Comparison of ENCODE assay signal across 28 cellular contexts in genomic region chr4:6617246-6617645, GRCh38.
"Had no signal": no experiment of that assay in that cellular context is flagged by ENCODE, and none has a peak within 500 bp of the region (broad histone marks: within the 10 kb centered on the region; RNA-seq: fewer than 3 reads in every experiment).

No MANE protein-coding gene starts in this region.

- H3K27ac Mint-ChIP-seq: mesothelial cell of epicardium; nephron progenitor cell; stimulated activated effector memory CD8-positive, alpha-beta T cell treated with anti-CD3 and anti-CD28 coated beads, Interleukin-12 subunit alpha, Interleukin-12 subunit beta, amount 100 ng/mL, for 72 hours had no signal

- H3K4me3 Mint-ChIP-seq: mesothelial cell of epicardium; naive B cell; nephron progenitor cell; stimulated activated effector memory CD8-positive, alpha-beta T cell treated with anti-CD3 and anti-CD28 coated beads, Interleukin-12 subunit alpha, Interleukin-12 subunit beta, amount 100 ng/mL, for 72 hours had no signal

- H3K27me3 Mint-ChIP-seq: naive B cell had no signal

- H3K27me3 ChIP-seq: esophagus squamous epithelium, heart right ventricle, ovary, right lobe of liver, stomach, thyroid gland, vagina had no signal

- H3K9me3 Mint-ChIP-seq: nephron progenitor cell; stimulated activated effector memory CD8-positive, alpha-beta T cell treated with anti-CD3 and anti-CD28 coated beads, Interleukin-12 subunit alpha, Interleukin-12 subunit beta, amount 100 ng/mL, for 72 hours had no signal

- H3K36me3 ChIP-seq: ovary had no signal

- DNase-seq: dermis blood vessel endothelial cell; effector memory CD4-positive, alpha-beta T cell; erythroblast; esophagus squamous epithelium; foreskin melanocyte; glutamatergic neuron; heart right ventricle; hippocampal formation; mesenchymal stem cell; mucosa of descending colon; naive B cell; nephron progenitor cell; nucleus accumbens; ovary; retina; right lobe of liver; stimulated activated CD4-positive, alpha-beta T cell treated with anti-CD3 and anti-CD28 coated beads, Interleukin-2, amount 100 ng/mL, for 24 hours; stimulated activated CD4-positive, alpha-beta T cell treated with anti-CD3 and anti-CD28 coated beads, Interleukin-4, amount 100 ng/mL, for 24 hours; stimulated activated naive CD4-positive, alpha-beta T cell treated with Interleukin-2 at 50 U/mL for 16 hours; stomach; thyroid gland; trophoblast cell had no signal

- ATAC-seq: heart right ventricle; left lobe of liver; mucosa of descending colon; right lobe of liver; stimulated activated effector memory CD8-positive, alpha-beta T cell treated with anti-CD3 and anti-CD28 coated beads, Interleukin-12 subunit alpha, Interleukin-12 subunit beta, amount 100 ng/mL, for 72 hours had no signal

- H3K4me3 ChIP-seq: coronary artery, esophagus squamous epithelium, heart right ventricle, mucosa of descending colon, ovary, right lobe of liver, smooth muscle cell, stomach, thyroid gland, vagina had no signal

- H3K4me1 Mint-ChIP-seq: mesothelial cell of epicardium; nephron progenitor cell; stimulated activated effector memory CD8-positive, alpha-beta T cell treated with anti-CD3 and anti-CD28 coated beads, Interleukin-12 subunit alpha, Interleukin-12 subunit beta, amount 100 ng/mL, for 72 hours had no signal
